8 cellular contexts compared by ENCODE assay signal in the genomic region with DNA sequence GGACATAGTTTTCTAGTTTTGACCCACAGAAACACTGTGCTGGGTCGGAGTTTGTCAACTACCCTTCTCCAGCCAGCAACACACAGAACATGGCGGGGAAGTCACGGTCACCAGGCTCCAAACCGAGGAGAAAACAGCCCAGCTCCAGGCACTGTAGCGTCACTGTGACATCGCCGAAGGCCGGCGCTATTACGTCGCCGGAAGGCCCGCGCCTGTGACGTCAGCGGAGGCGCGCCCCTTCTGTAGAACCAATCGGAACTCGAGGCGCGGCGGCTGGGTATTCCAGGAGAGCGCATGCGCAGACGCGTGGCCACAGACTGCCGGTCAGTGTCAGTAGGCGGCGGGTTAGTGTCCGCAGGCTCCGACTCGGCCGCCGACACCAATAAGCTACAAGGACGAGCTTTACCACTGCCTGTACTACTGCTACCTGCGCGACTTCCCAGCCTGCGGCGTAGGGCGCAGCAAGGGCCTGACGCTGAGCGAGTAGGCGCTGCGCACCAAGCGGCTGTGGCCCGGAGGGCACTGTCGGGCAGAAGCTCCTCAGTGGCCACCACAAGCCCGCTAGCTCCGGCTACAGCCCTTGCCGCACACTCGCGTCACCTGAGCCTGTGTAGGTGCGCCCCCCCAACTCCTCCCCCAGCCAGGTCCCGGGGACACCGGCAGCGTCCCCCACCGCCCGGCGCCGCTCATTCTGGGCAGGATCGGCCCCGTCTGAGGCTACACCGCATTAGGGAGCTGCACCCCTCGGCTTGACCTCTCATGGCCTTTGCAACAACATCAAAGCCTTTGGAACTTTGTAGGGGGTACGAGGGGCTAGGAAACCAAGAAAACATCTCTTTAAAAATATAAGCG. TPM values are rescaled to one million over a fixed set of nuclear protein-coding genes. Genes with fewer than 3 reads are reported as not detected.
DNase-seq lines count a peak whose midpoint lies in the region; ATAC-seq and TF ChIP-seq lines count a peak whose summit lies in the region.

No MANE protein-coding gene starts in this region.

- peaks cover 0 to 4% (median 0%) of the 10 kb centered on the region in 7 donors for H3K9me3 Mint-ChIP-seq in CD14-positive monocyte
- no peaks in the 10 kb centered on the region for H3K9me3 Mint-ChIP-seq in activated CD8-positive, alpha-beta T cell treated with anti-CD3 and anti-CD28 coated beads for 36 hours

- TF ChIP-seq CTCF in CD14-positive monocyte (IDR thresholded peaks at IDR 0.05) (no peak), right lobe of liver (IDR thresholded peaks at IDR 0.05) (peak in 3 of 4 donors; percentile 7 to 16 (median 13))
- no peak for TF ChIP-seq CTCF in activated CD8-positive, alpha-beta T cell treated with anti-CD3 and anti-CD28 coated beads for 36 hours (IDR thresholded peaks at IDR 0.05)

- H3K36me3 Mint-ChIP-seq in CD14-positive monocyte, result no peaks in the 10 kb centered on the region
- no peaks in the 10 kb centered on the region for H3K36me3 Mint-ChIP-seq in activated CD8-positive, alpha-beta T cell treated with anti-CD3 and anti-CD28 coated beads for 36 hours (ENCODE audit: low read depth)

- H3K36me3 ChIP-seq in duodenal mucosa (ENCODE audit: control insufficient read depth in 1 of 2, insufficient read depth in 2 of 2, low read length in 2 of 2) (no peaks in the 10 kb centered on the region), right lobe of liver (no peaks in the 10 kb centered on the region)

- WGBS in right lobe of liver (ENCODE audit: insufficient coverage, low coverage, low lambda C conversion rate, missing lambda C conversion rate), result 5% methylated on average over 5 of the region's 67 CpGs

- ATAC-seq in GM19397 (IDR thresholded peaks at IDR 0.05; ENCODE audit: unreplicated experiment) (peak; percentile 86), HG03558 (IDR thresholded peaks at IDR 0.05; ENCODE audit: extremely low read depth, unreplicated experiment) (peak; percentile 39), right lobe of liver (peak; percentile 94 to 96 (median 96))
- ATAC-seq in activated CD8-positive, alpha-beta T cell treated with anti-CD3 and anti-CD28 coated beads for 36 hours, result peak; percentile 94

- DNase-seq in CD14-positive monocyte (ENCODE audit: low spot score) (peak; percentile 98), NCI-H82 (lab: John Stamatoyannopoulos, UW) (peak; percentile 96), right lobe of liver (peak; percentile 98 to 99 (median 99))
- peak; percentile 94 for DNase-seq in activated CD8-positive, alpha-beta T cell treated with anti-CD3 and anti-CD28 coated beads for 36 hours
- DNase-seq in stimulated activated CD4-positive, alpha-beta T cell treated with anti-CD3 and anti-CD28 coated beads, Interleukin-4, amount 100 ng/mL, for 1 hour, result peak; percentile 90

- CTCF ChIA-PET in activated CD8-positive, alpha-beta T cell treated with anti-CD3 and anti-CD28 coated beads for 36 hours (lab: Charles Lee), result interaction anchor here (1.0 to 2.3 kb wide), 3 partner anchors 11 to 147 kb away, joined by 3 to 24 read pairs (median 4); no protein-coding TSS in a partner anchor

- POLR2A ChIA-PET in activated CD8-positive, alpha-beta T cell treated with anti-CD3 and anti-CD28 coated beads for 36 hours (lab: Charles Lee), result interaction anchor here (0.7 to 1.3 kb wide), 2 partner anchors 12 to 118 kb away, joined by 3 read pairs; a partner anchor contains a TSS

- peaks cover 9% of the 10 kb centered on the region for H3K4me1 Mint-ChIP-seq in CD14-positive monocyte
- H3K4me1 Mint-ChIP-seq in activated CD8-positive, alpha-beta T cell treated with anti-CD3 and anti-CD28 coated beads for 36 hours (ENCODE audit: low read depth), result peaks cover 5% of the 10 kb centered on the region

- H3K9ac ChIP-seq in duodenal mucosa (ENCODE audit: low read depth in 1 of 2, low read length in 2 of 2), result peak overlapping the region; percentile 34 to 89

- H3K9me3 ChIP-seq in duodenal mucosa (ENCODE audit: control insufficient read depth in 1 of 2, low read length in 2 of 2) (no peaks in the 10 kb centered on the region), right lobe of liver (no peaks in the 10 kb centered on the region)

- H3K27me3 Mint-ChIP-seq in CD14-positive monocyte (ENCODE audit: low read depth in 3 of 3), result peaks cover 2 to 5% (median 4%) of the 10 kb centered on the region in 3 donors
- H3K27me3 Mint-ChIP-seq in activated CD8-positive, alpha-beta T cell treated with anti-CD3 and anti-CD28 coated beads for 36 hours, result no peaks in the 10 kb centered on the region

- TF ChIP-seq POLR2A in right lobe of liver (IDR thresholded peaks at IDR 0.05), result peak; percentile 94

- intact Hi-C loops in CD14-positive monocyte (cut with micrococcal nuclease) (no loop called here), right lobe of liver (cut with DNase I) (no loop called here)
- intact Hi-C loops in activated CD8-positive, alpha-beta T cell treated with anti-CD3 and anti-CD28 coated beads for 36 hours (cut with micrococcal nuclease), result no loop called here

- H3K27ac Mint-ChIP-seq in CD14-positive monocyte, result peak overlapping the region; percentile 87 to 97 (median 94)
- peak overlapping the region; percentile 88 for H3K27ac Mint-ChIP-seq in activated CD8-positive, alpha-beta T cell treated with anti-CD3 and anti-CD28 coated beads for 36 hours

- peak overlapping the region; percentile 72 to 94 for H3K4me3 ChIP-seq in duodenal mucosa (ENCODE audit: low read depth in 1 of 2, low read length in 2 of 2)
- H3K4me3 ChIP-seq in right lobe of liver, result peak overlapping the region; percentile 49 to 63 (median 59)

- H3K4me3 Mint-ChIP-seq in CD14-positive monocyte, result peak overlapping the region; percentile 80 to 93
- peak overlapping the region; percentile 83 for H3K4me3 Mint-ChIP-seq in activated CD8-positive, alpha-beta T cell treated with anti-CD3 and anti-CD28 coated beads for 36 hours

- H3K4me1 ChIP-seq in duodenal mucosa (ENCODE audit: control insufficient read depth in 1 of 2, insufficient read depth in 2 of 2, low read length in 2 of 2), result no peaks in the 10 kb centered on the region
- no peaks in the 10 kb centered on the region for H3K4me1 ChIP-seq in right lobe of liver

- H3K27ac ChIP-seq in duodenal mucosa (ENCODE audit: low read depth, low read length) (peak overlapping the region; percentile 76), right lobe of liver (peak overlapping the region; percentile 76 to 97 (median 95))

- H3K27me3 ChIP-seq in duodenal mucosa (ENCODE audit: control insufficient read depth in 1 of 2, insufficient read depth in 2 of 2, low read length in 2 of 2) (no peaks in the 10 kb centered on the region), right lobe of liver (no peaks in the 10 kb centered on the region)

RNA-seq across cellular contexts. Expression of a gene that starts 35.1 kb away (rescaled TPM):
- polyA plus RNA-seq in CD14-positive monocyte, result not detected
- total RNA-seq in activated CD8-positive, alpha-beta T cell treated with anti-CD3 and anti-CD28 coated beads for 36 hours, result not detected
- under 1 TPM in 4 of 6 experiments, not detected in 2; 0.14 to 0.37 (median 0.19) TPM for total RNA-seq in right lobe of liver

Comparison
In these comparisons a context has a peak if more than half of its experiments do, and no peak if none do; other contexts are left out.
1. Peak in every context shown above with its lines: DNase-seq, ATAC-seq, H3K4me3 ChIP-seq and H3K27ac ChIP-seq.
2. CTCF ChIP-seq: peak in right lobe of liver (3 of 4); none in CD14-positive monocyte (single experiment) and activated CD8-positive, alpha-beta T cell treated with anti-CD3 and anti-CD28 coated beads for 36 hours (single experiment).
3. ATAC-seq: peak in every context shown above with its lines; median percentile 96 in right lobe of liver; 94 in activated CD8-positive, alpha-beta T cell treated with anti-CD3 and anti-CD28 coated beads for 36 hours; 86 in GM19397; 39 in HG03558.